17 cellular contexts compared by ENCODE assay signal in the genomic region with DNA sequence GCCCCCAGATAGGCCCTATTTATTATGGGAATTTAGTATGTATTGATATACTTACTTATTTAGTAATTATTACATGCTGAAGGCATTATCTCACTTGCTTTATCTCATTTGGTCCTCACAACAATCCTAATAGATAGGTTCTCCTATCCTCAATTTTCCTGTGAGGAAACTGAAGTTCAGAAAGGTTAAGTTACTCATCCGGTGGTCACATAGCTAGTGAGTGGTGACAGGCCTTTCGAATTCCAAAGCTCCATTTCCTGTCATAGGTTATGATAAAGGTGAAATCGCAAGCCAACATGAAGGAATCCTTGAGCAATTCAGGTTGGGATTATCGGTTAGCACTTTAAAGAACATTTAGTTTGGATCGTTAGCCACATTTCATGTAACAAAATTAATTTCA. TPM values are rescaled to one million over a fixed set of nuclear protein-coding genes. Genes with fewer than 3 reads are reported as not detected.
A peak's percentile ranks its signal among the peaks of the same experiment; 100 is the strongest.
DNase-seq lines count a peak whose midpoint lies in the region; ATAC-seq and TF ChIP-seq lines count a peak whose summit lies in the region.
"Had no signal": no experiment of that assay in that cellular context is flagged by ENCODE, and none has a peak within 500 bp of the region (broad histone marks: within the 10 kb centered on the region; RNA-seq: fewer than 3 reads in every experiment).

No MANE protein-coding gene starts in this region.

- intact Hi-C loops in posterior vena cava (cut with DNase I) = no loop called here

- H3K9me3 ChIP-seq in effector memory CD4-positive, alpha-beta T cell (ENCODE audit: control insufficient read depth, low read length) = no peaks in the 10 kb centered on the region
- H3K9me3 ChIP-seq: mucosa of descending colon had no signal

- no peak overlapping the region for H3K4me3 Mint-ChIP-seq in WTC11
- H3K4me3 Mint-ChIP-seq: central memory CD8-positive, alpha-beta T cell had no signal

- POLR2A ChIA-PET in WTC11 (lab: Charles Lee) = no interaction called here

- CTCF ChIA-PET in WTC11 (lab: Charles Lee) = interaction anchor here (0.6 to 5.0 kb wide), 2 partner anchors 16 to 546 kb away, joined by 3 to 41 read pairs; no protein-coding TSS in a partner anchor

- H3K27ac Mint-ChIP-seq in WTC11 = peak overlapping the region; percentile 78; the same call in 1 of the 2 replicates

- H3K36me3 Mint-ChIP-seq in WTC11 = no peaks in the 10 kb centered on the region

- H3K27me3 Mint-ChIP-seq in WTC11 (ENCODE audit: low read depth) = no peaks in the 10 kb centered on the region
- H3K27me3 Mint-ChIP-seq: central memory CD8-positive, alpha-beta T cell had no signal

- DNase-seq in A172 (ENCODE audit: low spot score) (peak; percentile 76), HT1080 (ENCODE audit: low read depth) (peak; percentile 76), WTC11 (ENCODE audit: low spot score) (no peak), foreskin fibroblast (peak; percentile 59 to 71), posterior vena cava (ENCODE audit: low spot score) (no peak), NCI-H1930 (lab: John Stamatoyannopoulos, UW) (no peak)
- DNase-seq in stimulated activated naive CD8-positive, alpha-beta T cell treated with anti-CD3 and anti-CD28 coated beads, Interleukin-15, Interleukin-2, amounts not matched to agents 100 U/mL and 50 U/mL, for 24 hours = no peak
- DNase-seq in effector memory CD4-positive, alpha-beta T cell = no peak
- DNase-seq: activated CD4-positive, CD25-positive, alpha-beta regulatory T cell treated with anti-CD3 and anti-CD28 coated beads, Interleukin-2, amount 50 U/mL, for 72 hours; foreskin melanocyte; left cardiac atrium; mucosa of descending colon; NCI-H1417 treated with DMSO at 0.1 percent for 48 hours; retina; SIG-M5 had no signal

- no peaks in the 10 kb centered on the region for H3K9me3 Mint-ChIP-seq in WTC11
- H3K9me3 Mint-ChIP-seq: central memory CD8-positive, alpha-beta T cell had no signal

- ATAC-seq in WTC11 = no peak
- ATAC-seq in stimulated activated naive CD8-positive, alpha-beta T cell treated with anti-CD3 and anti-CD28 coated beads, Interleukin-15, Interleukin-2, amounts not matched to agents 100 U/mL and 50 U/mL, for 24 hours = no peak
- ATAC-seq: left cardiac atrium, mucosa of descending colon had no signal

- peaks cover 8% of the 10 kb centered on the region for H3K36me3 ChIP-seq in effector memory CD4-positive, alpha-beta T cell (ENCODE audit: control insufficient read depth, insufficient read depth, low read length)

- H3K4me1 ChIP-seq in effector memory CD4-positive, alpha-beta T cell (ENCODE audit: control insufficient read depth, insufficient read depth, low read length, poor library complexity, severe bottlenecking) = peaks cover 8% of the 10 kb centered on the region

- H3K4me3 ChIP-seq in foreskin fibroblast (ENCODE audit: low read depth in 1 of 2, low read length in 2 of 2) = no peak overlapping the region
- H3K4me3 ChIP-seq in effector memory CD4-positive, alpha-beta T cell (ENCODE audit: insufficient read depth, low read depth, low read length, poor library complexity, severe bottlenecking) = no peak overlapping the region
- H3K4me3 ChIP-seq: mucosa of descending colon had no signal

- peaks cover 56% of the 10 kb centered on the region for H3K4me1 Mint-ChIP-seq in WTC11

- H3K27ac ChIP-seq in effector memory CD4-positive, alpha-beta T cell (ENCODE audit: insufficient read depth, low read length, poor library complexity, severe bottlenecking) = no peak overlapping the region
- H3K27ac ChIP-seq: C4-2B had no signal

- TF ChIP-seq CTCF in WTC11 (IDR thresholded peaks at IDR 0.05) = no peak
- TF ChIP-seq CTCF in foreskin fibroblast (IDR thresholded peaks at IDR 0.05; ENCODE audit: low read depth, low read length) = no peak

- no peaks in the 10 kb centered on the region for H3K27me3 ChIP-seq in effector memory CD4-positive, alpha-beta T cell (replicated peaks; ENCODE audit: control insufficient read depth, insufficient read depth, low read length, poor library complexity, severe bottlenecking)

TF ChIP-seq in WTC11, 78 proteins besides CTCF, POLR2A, EP300 and RAD21 (continues in another document):
- TF ChIP-seq IRF2 (CRISPR knock-in tag; IDR thresholded peaks at IDR 0.05; ENCODE audit: borderline replicate concordance, low read depth) (no peak), ERG (CRISPR knock-in tag; IDR thresholded peaks at IDR 0.05) (no peak), NR1H2 (CRISPR knock-in tag; IDR thresholded peaks at IDR 0.05) (no peak), TEAD4 (CRISPR knock-in tag; IDR thresholded peaks at IDR 0.05) (no peak), ELF4 (CRISPR knock-in tag; IDR thresholded peaks at IDR 0.05; ENCODE audit: low read depth) (no peak), KAT7 (CRISPR knock-in tag; IDR thresholded peaks at IDR 0.05; ENCODE audit: borderline replicate concordance) (no peak), ZNF232 (CRISPR knock-in tag; IDR thresholded peaks at IDR 0.05) (no peak)
- TF ChIP-seq, protein P1, sequence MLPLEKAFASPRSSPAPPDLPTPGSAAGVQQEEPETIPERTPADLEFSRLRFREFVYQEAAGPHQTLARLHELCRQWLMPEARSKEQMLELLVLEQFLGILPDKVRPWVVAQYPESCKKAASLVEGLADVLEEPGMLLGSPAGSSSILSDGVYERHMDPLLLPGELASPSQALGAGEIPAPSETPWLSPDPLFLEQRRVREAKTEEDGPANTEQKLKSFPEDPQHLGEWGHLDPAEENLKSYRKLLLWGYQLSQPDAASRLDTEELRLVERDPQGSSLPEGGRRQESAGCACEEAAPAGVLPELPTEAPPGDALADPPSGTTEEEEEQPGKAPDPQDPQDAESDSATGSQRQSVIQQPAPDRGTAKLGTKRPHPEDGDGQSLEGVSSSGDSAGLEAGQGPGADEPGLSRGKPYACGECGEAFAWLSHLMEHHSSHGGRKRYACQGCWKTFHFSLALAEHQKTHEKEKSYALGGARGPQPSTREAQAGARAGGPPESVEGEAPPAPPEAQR (CRISPR knock-in tag; IDR thresholded peaks at IDR 0.05) = no peak
- TF ChIP-seq, protein P2, sequence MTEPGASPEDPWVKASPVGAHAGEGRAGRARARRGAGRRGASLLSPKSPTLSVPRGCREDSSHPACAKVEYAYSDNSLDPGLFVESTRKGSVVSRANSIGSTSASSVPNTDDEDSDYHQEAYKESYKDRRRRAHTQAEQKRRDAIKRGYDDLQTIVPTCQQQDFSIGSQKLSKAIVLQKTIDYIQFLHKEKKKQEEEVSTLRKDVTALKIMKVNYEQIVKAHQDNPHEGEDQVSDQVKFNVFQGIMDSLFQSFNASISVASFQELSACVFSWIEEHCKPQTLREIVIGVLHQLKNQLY (CRISPR knock-in tag; IDR thresholded peaks at IDR 0.05) = no peak
- TF ChIP-seq, protein P3, sequence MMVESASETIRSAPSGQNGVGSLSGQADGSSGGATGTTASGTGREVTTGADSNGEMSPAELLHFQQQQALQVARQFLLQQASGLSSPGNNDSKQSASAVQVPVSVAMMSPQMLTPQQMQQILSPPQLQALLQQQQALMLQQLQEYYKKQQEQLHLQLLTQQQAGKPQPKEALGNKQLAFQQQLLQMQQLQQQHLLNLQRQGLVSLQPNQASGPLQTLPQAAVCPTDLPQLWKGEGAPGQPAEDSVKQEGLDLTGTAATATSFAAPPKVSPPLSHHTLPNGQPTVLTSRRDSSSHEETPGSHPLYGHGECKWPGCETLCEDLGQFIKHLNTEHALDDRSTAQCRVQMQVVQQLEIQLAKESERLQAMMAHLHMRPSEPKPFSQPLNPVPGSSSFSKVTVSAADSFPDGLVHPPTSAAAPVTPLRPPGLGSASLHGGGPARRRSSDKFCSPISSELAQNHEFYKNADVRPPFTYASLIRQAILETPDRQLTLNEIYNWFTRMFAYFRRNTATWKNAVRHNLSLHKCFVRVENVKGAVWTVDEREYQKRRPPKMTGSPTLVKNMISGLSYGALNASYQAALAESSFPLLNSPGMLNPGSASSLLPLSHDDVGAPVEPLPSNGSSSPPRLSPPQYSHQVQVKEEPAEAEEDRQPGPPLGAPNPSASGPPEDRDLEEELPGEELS (CRISPR knock-in tag; IDR thresholded peaks at IDR 0.05) = no peak

RNA-seq across cellular contexts. Expression of gene NAB1, which starts 33.3 kb away (rescaled TPM):
- total RNA-seq in A172 (2014; rRNA removed; shearing (Covaris generic)) = 45.5 and 54.8 TPM in 2 replicates
- total RNA-seq in HT1080 (2014; rRNA removed; shearing (Covaris generic)) = 24.7 and 27.7 TPM in 2 replicates
- polyA plus RNA-seq in HT1080 (2015; cell fraction: cytosol; rRNA removed) = 19.3 and 23.5 TPM in 2 replicates
- 56.4 and 58.7 TPM in 2 replicates for polyA plus RNA-seq in HT1080 (2015; cell fraction: nucleus; rRNA removed)
- total RNA-seq in WTC11 (2021) (30.2 to 32.0 TPM (median 31.2 TPM) in 3 replicates), posterior vena cava (10 to 100 TPM; 40.9 to 41.7 TPM)

Comparison
In these comparisons a context has a peak if more than half of its experiments do, and no peak if none do; other contexts are left out.
1. DNase-seq: peak in A172 (single experiment), HT1080 (single experiment) and foreskin fibroblast (2 of 2); none in WTC11 (single experiment), posterior vena cava (single experiment), stimulated activated naive CD8-positive, alpha-beta T cell treated with anti-CD3 and anti-CD28 coated beads, Interleukin-15, Interleukin-2, amounts not matched to agents 100 U/mL and 50 U/mL, for 24 hours (single experiment), effector memory CD4-positive, alpha-beta T cell (0 of 3) and NCI-H1930 (0 of 2).